29 cellular contexts compared by ENCODE assay signal in the genomic region with DNA sequence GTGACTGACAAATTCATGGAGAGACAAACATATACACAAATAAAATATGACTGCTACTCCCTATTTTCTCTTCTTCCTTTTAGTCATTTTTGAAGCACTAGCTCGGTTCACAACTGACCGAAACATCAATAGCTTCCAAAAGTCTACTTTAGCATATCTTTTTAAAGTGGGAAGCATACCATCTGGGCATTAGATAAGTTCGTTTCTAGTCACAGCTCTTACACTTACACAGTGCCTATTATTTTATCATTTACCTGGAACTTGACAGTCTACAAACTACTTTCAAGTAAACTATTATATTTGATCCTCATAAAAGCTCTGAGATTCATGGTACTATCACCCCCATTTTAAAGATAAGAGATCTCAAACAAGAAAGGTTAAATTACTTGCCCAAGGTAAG.
"Had no signal": no experiment of that assay in that cellular context is flagged by ENCODE, and none has a peak within 500 bp of the region (broad histone marks: within the 10 kb centered on the region; RNA-seq: fewer than 3 reads in every experiment).

No MANE protein-coding gene starts in this region.

- H3K9me3 ChIP-seq: colonic mucosa, esophagus muscularis mucosa, esophagus squamous epithelium, gastrocnemius medialis, gastroesophageal sphincter, heart left ventricle, heart right ventricle had no signal

- H3K27me3 ChIP-seq: colonic mucosa, dorsolateral prefrontal cortex, esophagus muscularis mucosa, esophagus squamous epithelium, foreskin keratinocyte, gastrocnemius medialis, gastroesophageal sphincter, heart left ventricle, heart right ventricle had no signal

- H3K36me3 ChIP-seq: colonic mucosa, esophagus muscularis mucosa, esophagus squamous epithelium, gastrocnemius medialis, gastroesophageal sphincter, heart left ventricle, heart right ventricle had no signal

- H3K27ac ChIP-seq: colonic mucosa, coronary artery, dorsolateral prefrontal cortex, epithelial cell of prostate, esophagus muscularis mucosa, esophagus squamous epithelium, foreskin keratinocyte, gastrocnemius medialis, gastroesophageal sphincter, heart left ventricle, heart right ventricle had no signal

- H3K4me1 ChIP-seq: colonic mucosa, esophagus muscularis mucosa, esophagus squamous epithelium, foreskin keratinocyte, gastrocnemius medialis, gastroesophageal sphincter, heart left ventricle, heart right ventricle had no signal

- H3K4me3 Mint-ChIP-seq: dendritic cell treated with granulocyte-macrophage colony-stimulating factor and Interleukin-4, amounts not matched to agents 40 ng/mL and 50 ng/mL, for 4 days; effector memory CD8-positive, alpha-beta T cell; endodermal cell had no signal

- H3K4me1 Mint-ChIP-seq: endodermal cell had no signal

- H3K27ac Mint-ChIP-seq: dendritic cell treated with granulocyte-macrophage colony-stimulating factor and Interleukin-4, amounts not matched to agents 40 ng/mL and 50 ng/mL, for 4 days; effector memory CD8-positive, alpha-beta T cell; endodermal cell had no signal

- H3K27me3 Mint-ChIP-seq: dendritic cell treated with granulocyte-macrophage colony-stimulating factor and Interleukin-4, amounts not matched to agents 40 ng/mL and 50 ng/mL, for 4 days; effector memory CD8-positive, alpha-beta T cell had no signal

- DNase-seq: colonic mucosa; cortex of kidney; dermis blood vessel endothelial cell; dorsolateral prefrontal cortex; effector CD4-positive, alpha-beta T cell; effector CD8-positive, alpha-beta T cell; effector memory CD4-positive, alpha-beta T cell; effector memory CD8-positive, alpha-beta T cell; endodermal cell; erythroblast; esophagus squamous epithelium; foreskin fibroblast; foreskin keratinocyte; foreskin melanocyte; gastrocnemius medialis; glutamatergic neuron; head of caudate nucleus; heart left ventricle; heart right ventricle had no signal

- ATAC-seq: effector memory CD8-positive, alpha-beta T cell; esophagus mucosa; foreskin keratinocyte; gastrocnemius medialis; gastroesophageal sphincter; heart left ventricle; heart right ventricle had no signal

- FAIRE-seq: colon, endometrium, endothelial cell of umbilical vein, frontal cortex had no signal

- H3K4me3 ChIP-seq: colonic mucosa, coronary artery, dorsolateral prefrontal cortex, esophagus muscularis mucosa, esophagus squamous epithelium, gastrocnemius medialis, gastroesophageal sphincter, heart left ventricle, heart right ventricle had no signal

- H3K9me3 Mint-ChIP-seq: endodermal cell had no signal
